ENCODE assay signal across 12 cellular contexts in the genomic region with DNA sequence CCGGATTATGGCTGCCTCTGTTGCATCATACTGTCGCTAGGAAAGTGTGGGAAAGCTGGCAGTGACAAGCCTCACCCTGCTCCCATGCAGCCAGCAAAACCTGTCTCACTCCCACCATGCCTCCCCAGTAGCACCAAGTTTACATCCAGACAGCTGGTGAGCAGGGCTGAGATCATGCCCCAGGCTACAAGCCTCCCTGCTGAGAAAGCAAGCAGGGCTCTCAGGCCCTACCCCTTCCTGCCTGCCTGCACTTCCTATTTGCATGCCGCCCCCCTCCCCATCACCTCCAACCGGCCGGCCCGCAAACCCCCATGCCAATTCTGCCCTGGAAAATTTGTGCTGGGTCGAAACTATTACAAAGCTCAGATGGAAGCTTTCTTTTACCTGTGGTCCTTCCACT.
DNase-seq lines count a peak whose midpoint lies in the region; ATAC-seq, FAIRE-seq and TF ChIP-seq lines count a peak whose summit lies in the region.
"Had no signal": no experiment of that assay in that cellular context is flagged by ENCODE, and none has a peak within 500 bp of the region (broad histone marks: within the 10 kb centered on the region; RNA-seq: fewer than 3 reads in every experiment).

No MANE protein-coding gene starts in this region.

- H3K27ac ChIP-seq in mesendoderm (ENCODE audit: low read depth, low read length), result peak overlapping the region; percentile 86
- H3K27ac ChIP-seq: C4-2B, KMS-11 had no signal

- ATAC-seq in HG03135 (IDR thresholded peaks at IDR 0.05; ENCODE audit: unreplicated experiment), result no peak

- TF ChIP-seq CTCF in bronchial epithelial cell (IDR thresholded peaks at IDR 0.05; ENCODE audit: insufficient read depth, low read length, severe bottlenecking), result no peak

- no peak overlapping the region for H2BK120ac ChIP-seq in mesendoderm (ENCODE audit: low read depth, low read length)

- no peak overlapping the region for H3K4me2 ChIP-seq in mesendoderm (ENCODE audit: low read length)
- H3K4me2 ChIP-seq: KMS-11 had no signal

- no peak overlapping the region for H3K23ac ChIP-seq in mesendoderm (ENCODE audit: low read length)

- peak overlapping the region; percentile 23 for H3K9ac ChIP-seq in mesendoderm (ENCODE audit: low read length)
- H3K9ac ChIP-seq: KMS-11 had no signal

- peak overlapping the region; percentile 18 for H2BK5ac ChIP-seq in mesendoderm (ENCODE audit: low read length)

- peak overlapping the region; percentile 33 for H3K18ac ChIP-seq in mesendoderm (ENCODE audit: low read length)

- H2AK5ac ChIP-seq in mesendoderm (ENCODE audit: low read length), result no peak overlapping the region

- peak; percentile 80 for DNase-seq in ELF-1 (ENCODE audit: low read depth, low spot score)
- DNase-seq in NCI-H146 (lab: John Stamatoyannopoulos, UW), result peak; percentile 81
- peak; percentile 7 for DNase-seq in bronchial epithelial cell (ENCODE audit: low read depth)
- DNase-seq in mesendoderm, result peak; percentile 84
- no peak for DNase-seq in dedifferentiated amniotic fluid mesenchymal stem cell (ENCODE audit: extremely low spot score)
- DNase-seq in stimulated activated CD4-positive, alpha-beta T cell treated with anti-CD3 and anti-CD28 coated beads, Interleukin-12 subunit alpha, Interleukin-12 subunit beta, amount 100 ng/mL, for 4 hours, result no peak
- DNase-seq: NCI-H1694 treated with DMSO at 0.1 percent for 48 hours had no signal

- peaks cover 31% of the 10 kb centered on the region for H3K79me2 ChIP-seq in mesendoderm (ENCODE audit: control insufficient read depth, insufficient read depth, low read length)

- H3K4me1 ChIP-seq in mesendoderm (ENCODE audit: control insufficient read depth, low read depth, low read length), result no peaks in the 10 kb centered on the region
- H3K4me1 ChIP-seq: HAP-1 had no signal

- peak overlapping the region; percentile 26 for H3K56ac ChIP-seq in mesendoderm (ENCODE audit: low read length)

- H4K8ac ChIP-seq in mesendoderm (ENCODE audit: low read depth, low read length), result no peak overlapping the region

- no peaks in the 10 kb centered on the region for H3K36me3 ChIP-seq in bronchial epithelial cell (ENCODE audit: control insufficient read depth, insufficient read depth, low read length)
- no peaks in the 10 kb centered on the region for H3K36me3 ChIP-seq in mesendoderm (ENCODE audit: control insufficient read depth, insufficient read depth, low read length)
- H3K36me3 ChIP-seq: HAP-1 had no signal

- WGBS in mesendoderm (ENCODE audit: extremely low coverage, insufficient coverage, low lambda C conversion rate), result no CpG with 5 or more reads among the region's 7 CpGs

- no peaks in the 10 kb centered on the region for H3K79me1 ChIP-seq in mesendoderm (ENCODE audit: low read length)

- H3K4me3 ChIP-seq in bronchial epithelial cell (ENCODE audit: low read depth, low read length), result no peak overlapping the region
- H3K4me3 ChIP-seq in mesendoderm (ENCODE audit: low read length), result no peak overlapping the region
- H3K4me3 ChIP-seq: HAP-1 had no signal

- no peaks in the 10 kb centered on the region for H3K27me3 ChIP-seq in bronchial epithelial cell (ENCODE audit: control insufficient read depth, insufficient read depth, low read length)
- H3K27me3 ChIP-seq in mesendoderm (ENCODE audit: insufficient read depth, low read length, poor library complexity), result no peaks in the 10 kb centered on the region

- H2BK15ac ChIP-seq in mesendoderm (replicated peaks; ENCODE audit: low read depth), result no peak overlapping the region

- no peak for FAIRE-seq in bronchial epithelial cell (lab: Jason Lieb, UNC)
- FAIRE-seq: GM19239 had no signal

- no peak overlapping the region for H4K5ac ChIP-seq in mesendoderm (ENCODE audit: low read length)

- no peak overlapping the region for H3K4ac ChIP-seq in mesendoderm (ENCODE audit: low read depth, low read length)

Comparison
In these comparisons a context has a peak if more than half of its experiments do, and no peak if none do; other contexts are left out.
1. DNase-seq: peak in ELF-1 (single experiment), NCI-H146 (single experiment), bronchial epithelial cell (single experiment) and mesendoderm (single experiment); none in dedifferentiated amniotic fluid mesenchymal stem cell (single experiment) and stimulated activated CD4-positive, alpha-beta T cell treated with anti-CD3 and anti-CD28 coated beads, Interleukin-12 subunit alpha, Interleukin-12 subunit beta, amount 100 ng/mL, for 4 hours (single experiment).